15 cellular contexts compared by ENCODE assay signal in genomic region chr20:48002517-48002970, GRCh38.
A peak's percentile ranks its signal among the peaks of the same experiment; 100 is the strongest.
DNase-seq lines count a peak whose midpoint lies in the region; ATAC-seq, FAIRE-seq and TF ChIP-seq lines count a peak whose summit lies in the region.
"Had no signal": no experiment of that assay in that cellular context is flagged by ENCODE, and none has a peak within 500 bp of the region (broad histone marks: within the 10 kb centered on the region; RNA-seq: fewer than 3 reads in every experiment).

No MANE protein-coding gene starts in this region.

- H3K36me3 Mint-ChIP-seq in endodermal cell (ENCODE audit: low read depth) (peaks cover 2% of the 10 kb centered on the region), glutamatergic neuron (ENCODE audit: unreplicated experiment) (peaks cover 18% of the 10 kb centered on the region)

- no peak for TF ChIP-seq POLR2A in GM12892 (IDR thresholded peaks at IDR 0.05; ENCODE audit: low read depth, low read length)

- no peak overlapping the region for H3K27ac ChIP-seq in endodermal cell (ENCODE audit: low read depth, low read length)
- H3K27ac ChIP-seq: C4-2B, coronary artery, PC-9 had no signal

- H3K27me3 ChIP-seq in endodermal cell (ENCODE audit: control insufficient read depth, insufficient read depth, low read length, poor library complexity, severe bottlenecking) = no peaks in the 10 kb centered on the region

- DNase-seq in GM12892 (ENCODE audit: insufficient read length) (peak; percentile 31), endodermal cell (no peak), glutamatergic neuron (no peak), AG08396 (ENCODE audit: low spot score) (no peak), NCI-H2171 treated with DMSO at 0.1 percent for 48 hours (lab: John Stamatoyannopoulos, UW) (no peak)
- no peak for DNase-seq in effector CD8-positive, alpha-beta T cell (lab: John Stamatoyannopoulos, UW)
- DNase-seq: activated effector memory CD4-positive, alpha-beta T cell treated with anti-CD3 and anti-CD28 coated beads, Interleukin-2, amount 50 U/mL, for 16 hours; head of caudate nucleus; NCI-H1436 treated with DMSO at 0.1 percent for 48 hours; right cardiac atrium had no signal

- H3K9me3 Mint-ChIP-seq in endodermal cell = peaks cover 12% of the 10 kb centered on the region
- H3K9me3 Mint-ChIP-seq in glutamatergic neuron (ENCODE audit: unreplicated experiment) = peaks cover 7% of the 10 kb centered on the region

- no peaks in the 10 kb centered on the region for H3K36me3 ChIP-seq in endodermal cell (ENCODE audit: control insufficient read depth, insufficient read depth, low read length)

- ATAC-seq in GM21447 (IDR thresholded peaks at IDR 0.05; ENCODE audit: unreplicated experiment) (peak; percentile 94), HG03442 (IDR thresholded peaks at IDR 0.05; ENCODE audit: unreplicated experiment) (peak; percentile 65)
- ATAC-seq: right cardiac atrium had no signal

- H3K9ac ChIP-seq in endodermal cell (ENCODE audit: extremely low read depth, low read length, poor library complexity, severe bottlenecking) = no peak overlapping the region

- peaks cover 7% of the 10 kb centered on the region for H3K27me3 Mint-ChIP-seq in endodermal cell (ENCODE audit: insufficient read depth)
- peaks cover 13% of the 10 kb centered on the region for H3K27me3 Mint-ChIP-seq in glutamatergic neuron (ENCODE audit: unreplicated experiment)

- TF ChIP-seq CTCF in endodermal cell (conservative IDR thresholded peaks at IDR 0.05) (no peak), glutamatergic neuron (IDR thresholded peaks at IDR 0.05; ENCODE audit: partially characterized antibody, unreplicated experiment) (no peak)

- H3K4me1 Mint-ChIP-seq in endodermal cell = peaks cover 8% of the 10 kb centered on the region
- peaks cover 15% of the 10 kb centered on the region for H3K4me1 Mint-ChIP-seq in glutamatergic neuron (ENCODE audit: low read depth, unreplicated experiment)

- FAIRE-seq in GM12892 (lab: Jason Lieb, UNC) = peak; percentile 70

- H3K4me3 Mint-ChIP-seq in endodermal cell (no peak overlapping the region), glutamatergic neuron (ENCODE audit: unreplicated experiment) (no peak overlapping the region)

- no peak overlapping the region for H3K27ac Mint-ChIP-seq in endodermal cell
- H3K27ac Mint-ChIP-seq in glutamatergic neuron (ENCODE audit: unreplicated experiment) = no peak overlapping the region

- H3K9me3 ChIP-seq in endodermal cell (ENCODE audit: control insufficient read depth, low read length) = no peaks in the 10 kb centered on the region

- 71 to 82% methylated on average over 2 of the region's 2 CpGs for WGBS in endodermal cell (ENCODE audit: insufficient coverage in 1 of 2, insufficient read length in 1 of 2), 2 experiments

- no peaks in the 10 kb centered on the region for H3K4me1 ChIP-seq in endodermal cell (ENCODE audit: control insufficient read depth, insufficient read depth, low read length)

- peak overlapping the region; percentile 53 for H3K4me3 ChIP-seq in endodermal cell (ENCODE audit: low read length)
- H3K4me3 ChIP-seq: coronary artery, PC-9 had no signal
